ENCODE assay signal across 1 cellular context in genomic region chr2:71898851-71899681, GRCh38.
TF ChIP-seq lines count a peak whose summit lies in the region.

No MANE protein-coding gene starts in this region.

TF ChIP-seq in H1, 55 proteins besides CTCF, POLR2A, EP300 and RAD21 (continued from another document):
- TF ChIP-seq YY1 (IDR thresholded peaks at IDR 0.05; ENCODE audit: low read depth, low read length) (no peak), TBP (IDR thresholded peaks at IDR 0.05; ENCODE audit: low read depth, low read length) (no peak), BCL11A (IDR thresholded peaks at IDR 0.05; ENCODE audit: low read depth in 2 of 2, low read length in 2 of 2) (no peak), CREB1 (IDR thresholded peaks at IDR 0.05) (no peak), NANOG (IDR thresholded peaks at IDR 0.05; ENCODE audit: insufficient read depth, low read depth, low read length, poor library complexity, severe bottlenecking) (no peak), ATF2 (IDR thresholded peaks at IDR 0.05; ENCODE audit: low read length) (no peak)
TF ChIP-seq in H1: peak in this region for 0.
